24 cellular contexts compared by ENCODE assay signal in the genomic region with DNA sequence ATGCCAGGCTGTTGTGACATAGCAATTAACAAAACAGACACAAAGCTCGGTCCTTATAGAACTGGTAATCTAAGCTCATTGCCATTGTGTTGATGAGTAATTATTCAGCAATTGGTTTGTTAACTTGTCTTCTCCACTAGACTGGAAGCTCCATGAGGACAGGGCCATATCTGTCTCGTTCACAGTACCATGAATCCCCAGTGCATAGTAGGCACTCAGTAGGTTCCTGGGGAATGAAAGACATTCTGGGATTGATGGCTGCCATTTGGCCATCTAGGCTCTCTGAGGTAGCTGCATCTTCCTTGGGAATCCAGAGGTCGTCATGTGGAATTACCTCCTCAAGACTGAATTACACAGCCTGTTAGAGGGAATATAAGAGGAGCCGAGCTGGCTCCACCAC.
DNase-seq lines count a peak whose midpoint lies in the region; ATAC-seq and TF ChIP-seq lines count a peak whose summit lies in the region.
"Had no signal": no experiment of that assay in that cellular context is flagged by ENCODE, and none has a peak within 500 bp of the region (broad histone marks: within the 10 kb centered on the region; RNA-seq: fewer than 3 reads in every experiment).

No MANE protein-coding gene starts in this region.

- DNase-seq in natural killer cell treated with Interleukin-12 subunit alpha and Interleukin-12 subunit beta and Interleukin-15 and Interleukin-18, amount 100 ng/mL, for 72 hours (ENCODE audit: low spot score), result no peak
- no peak for DNase-seq in natural killer cell
- DNase-seq in T-helper 17 cell, result no peak
- DNase-seq in memory B cell (ENCODE audit: low spot score in 2 of 2), result no peak
- no peak for DNase-seq in OCI-M1 (lab: John Stamatoyannopoulos, UW)
- no peak for DNase-seq in HEK293T (ENCODE audit: extremely low spot score)
- DNase-seq: AML-193; C1 segment of cervical spinal cord; Caco-2; CD8-positive, alpha-beta T cell; EL; GDM1; NCI-H1048; NCI-H1417; NCI-H1694 treated with DMSO at 0.1 percent for 48 hours; NCI-H2081; NCI-H2227 treated with DMSO at 0.1 percent for 48 hours; NCI-H526 treated with DMSO at 0.1 percent for 48 hours; RPMI8226; SHP77 had no signal

- no peaks in the 10 kb centered on the region for H3K27me3 Mint-ChIP-seq in natural killer cell treated with Interleukin-12 subunit alpha and Interleukin-12 subunit beta and Interleukin-15 and Interleukin-18, amount 100 ng/mL, for 72 hours
- no peaks in the 10 kb centered on the region for H3K27me3 Mint-ChIP-seq in natural killer cell (ENCODE audit: low read depth in 2 of 2)
- no peaks in the 10 kb centered on the region for H3K27me3 Mint-ChIP-seq in T-helper 17 cell
- no peaks in the 10 kb centered on the region for H3K27me3 Mint-ChIP-seq in memory B cell
- H3K27me3 Mint-ChIP-seq: IgD-negative memory B cell had no signal

- peak overlapping the region; percentile 58 to 82 for H3K27ac Mint-ChIP-seq in natural killer cell treated with Interleukin-12 subunit alpha and Interleukin-12 subunit beta and Interleukin-15 and Interleukin-18, amount 100 ng/mL, for 72 hours
- peak overlapping the region in 1 of 2 donors; percentile 16 for H3K27ac Mint-ChIP-seq in natural killer cell
- peak overlapping the region; percentile 34 for H3K27ac Mint-ChIP-seq in T-helper 17 cell
- H3K27ac Mint-ChIP-seq in memory B cell, result peak overlapping the region; percentile 10
- H3K27ac Mint-ChIP-seq: CD8-positive, alpha-beta T cell had no signal

- ATAC-seq in natural killer cell treated with Interleukin-12 subunit alpha and Interleukin-12 subunit beta and Interleukin-15 and Interleukin-18, amount 100 ng/mL, for 72 hours, result no peak
- ATAC-seq in natural killer cell, result no peak
- no peak for ATAC-seq in T-helper 17 cell
- no peak for ATAC-seq in memory B cell (ENCODE audit: low read depth)
- no peak for ATAC-seq in GM21447 (IDR thresholded peaks at IDR 0.05; ENCODE audit: unreplicated experiment)
- ATAC-seq: A549; CD8-positive, alpha-beta T cell; GM12878 had no signal

- POLR2A ChIA-PET in HEK293T (lab: Yijun Ruan, JAX), result no interaction called here

- no peaks in the 10 kb centered on the region for H3K9me3 Mint-ChIP-seq in natural killer cell treated with Interleukin-12 subunit alpha and Interleukin-12 subunit beta and Interleukin-15 and Interleukin-18, amount 100 ng/mL, for 72 hours
- H3K9me3 Mint-ChIP-seq in natural killer cell, result no peaks in the 10 kb centered on the region
- H3K9me3 Mint-ChIP-seq in memory B cell, result no peaks in the 10 kb centered on the region
- H3K9me3 Mint-ChIP-seq: CD8-positive, alpha-beta T cell; IgD-negative memory B cell had no signal

- intact Hi-C loops in natural killer cell (cut with micrococcal nuclease), result no loop called here

- no peaks in the 10 kb centered on the region for H3K9me3 ChIP-seq in T-helper 17 cell (ENCODE audit: control insufficient read depth, low read length, poor library complexity, severe bottlenecking)
- H3K9me3 ChIP-seq: A549, Caco-2 had no signal

- peaks cover 9% of the 10 kb centered on the region for H3K36me3 Mint-ChIP-seq in natural killer cell treated with Interleukin-12 subunit alpha and Interleukin-12 subunit beta and Interleukin-15 and Interleukin-18, amount 100 ng/mL, for 72 hours
- no peaks in the 10 kb centered on the region for H3K36me3 Mint-ChIP-seq in natural killer cell
- H3K36me3 Mint-ChIP-seq in T-helper 17 cell (ENCODE audit: low read depth), result peaks cover 2% of the 10 kb centered on the region
- H3K36me3 Mint-ChIP-seq in memory B cell, result peaks cover 10% of the 10 kb centered on the region
- H3K36me3 Mint-ChIP-seq: IgD-negative memory B cell had no signal

- H3K4me3 Mint-ChIP-seq in natural killer cell treated with Interleukin-12 subunit alpha and Interleukin-12 subunit beta and Interleukin-15 and Interleukin-18, amount 100 ng/mL, for 72 hours, result no peak overlapping the region
- H3K4me3 Mint-ChIP-seq in natural killer cell, result no peak overlapping the region
- H3K4me3 Mint-ChIP-seq in T-helper 17 cell, result no peak overlapping the region
- no peak overlapping the region for H3K4me3 Mint-ChIP-seq in memory B cell
- H3K4me3 Mint-ChIP-seq: CD8-positive, alpha-beta T cell; IgD-negative memory B cell had no signal

- CTCF ChIA-PET in HEK293T (lab: Yijun Ruan, JAX), result no interaction called here

- H3K4me1 Mint-ChIP-seq in natural killer cell treated with Interleukin-12 subunit alpha and Interleukin-12 subunit beta and Interleukin-15 and Interleukin-18, amount 100 ng/mL, for 72 hours (ENCODE audit: low read depth in 2 of 2), result peaks cover 57 to 72% of the 10 kb centered on the region in 2 donors
- peaks cover 75 to 81% of the 10 kb centered on the region in 2 donors for H3K4me1 Mint-ChIP-seq in natural killer cell
- H3K4me1 Mint-ChIP-seq in T-helper 17 cell, result peaks cover 32% of the 10 kb centered on the region
- peaks cover 20% of the 10 kb centered on the region for H3K4me1 Mint-ChIP-seq in memory B cell

- TF ChIP-seq CTCF in natural killer cell (IDR thresholded peaks at IDR 0.05), result no peak

TF ChIP-seq in HEK293T, 16 proteins besides CTCF, POLR2A, EP300 and RAD21:
- TF ChIP-seq FOXA1 (IDR thresholded peaks at IDR 0.05) (no peak), L3MBTL2 (conservative IDR thresholded peaks at IDR 0.05) (no peak)
